Comparison of ENCODE assay signal across 9 cellular contexts in the genomic region with DNA sequence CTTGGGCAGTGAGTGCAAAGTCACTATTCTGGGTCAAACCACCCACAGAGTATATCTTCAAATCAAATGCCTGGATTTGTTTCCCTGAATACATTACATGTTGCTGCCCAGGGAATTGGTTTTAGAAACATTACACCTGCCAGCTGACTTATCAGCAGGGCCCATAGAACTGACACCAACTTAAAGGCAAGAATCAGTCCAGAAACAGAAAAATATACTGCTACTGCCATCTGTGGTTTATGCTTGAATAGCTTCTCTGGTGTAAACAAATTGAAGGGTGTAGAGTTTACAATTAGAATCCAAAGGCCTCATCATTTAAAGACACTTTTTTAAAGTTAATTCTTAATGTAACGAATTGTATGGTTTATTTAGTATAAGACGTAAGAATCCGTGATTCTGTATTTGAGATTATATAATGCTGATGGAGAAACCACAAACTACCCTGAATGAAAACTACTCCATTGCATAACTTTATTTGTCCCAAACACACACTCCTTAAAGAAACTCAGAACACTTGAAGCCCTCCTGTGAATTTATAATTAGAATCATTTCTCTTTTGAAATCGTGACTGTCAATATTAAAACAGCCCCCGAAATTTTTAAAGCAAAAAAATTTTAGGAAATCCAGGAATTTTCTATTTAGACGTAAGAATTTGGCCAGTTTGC. TPM values are rescaled to one million over a fixed set of nuclear protein-coding genes. Genes with fewer than 3 reads are reported as not detected.
A peak's percentile ranks its signal among the peaks of the same experiment; 100 is the strongest.
DNase-seq lines count a peak whose midpoint lies in the region; ATAC-seq, FAIRE-seq and TF ChIP-seq lines count a peak whose summit lies in the region.
"Had no signal": no experiment of that assay in that cellular context is flagged by ENCODE, and none has a peak within 500 bp of the region (broad histone marks: within the 10 kb centered on the region; RNA-seq: fewer than 3 reads in every experiment).

No MANE protein-coding gene starts in this region.

- H3K9me3 Mint-ChIP-seq in CD8-positive, alpha-beta T cell: no peaks in the 10 kb centered on the region
- H3K9me3 Mint-ChIP-seq: activated B cell treated with CpG ODN at 0.5 μM for 24 hours had no signal

- FAIRE-seq in D721Med (lab: Jason Lieb, UNC): no peak

- H3K9me3 ChIP-seq in liver (ENCODE audit: control insufficient read depth in 4 of 4, low read length in 3 of 4) (no peaks in the 10 kb centered on the region), aorta (ENCODE audit: control insufficient read depth, low read length) (no peaks in the 10 kb centered on the region)
- no peaks in the 10 kb centered on the region for H3K9me3 ChIP-seq in CD8-positive, alpha-beta T cell (ENCODE audit: low read length)

- DNase-seq in D721Med (ENCODE audit: insufficient read length, low spot score) (no peak), HCEC 1CT (peak; percentile 44), islet precursor cell (no peak), aorta (no peak), COLO668 (lab: John Stamatoyannopoulos, UW; ENCODE audit: unreplicated experiment) (no peak)
- DNase-seq in CD8-positive, alpha-beta T cell: no peak
- DNase-seq: activated B cell treated with CpG ODN at 0.5 μM for 24 hours had no signal

- H3K4me3 Mint-ChIP-seq in CD8-positive, alpha-beta T cell: no peak overlapping the region
- H3K4me3 Mint-ChIP-seq: activated B cell treated with CpG ODN at 0.5 μM for 24 hours had no signal

- H3K4me1 ChIP-seq in liver (ENCODE audit: control insufficient read depth in 4 of 4, insufficient read depth in 4 of 4, low read length in 3 of 4): peaks cover 0 to 28% (median 21%) of the 10 kb centered on the region in 4 donors
- peaks cover 6% of the 10 kb centered on the region for H3K4me1 ChIP-seq in CD8-positive, alpha-beta T cell (ENCODE audit: insufficient read depth, low read length)
- H3K4me1 ChIP-seq in aorta (ENCODE audit: control insufficient read depth in 1 of 2, insufficient read depth in 2 of 2, low read length in 2 of 2): no peaks in the 10 kb centered on the region

- peak; percentile 39 for TF ChIP-seq CTCF in D721Med (IDR thresholded peaks at IDR 0.05; ENCODE audit: insufficient read depth, missing control alignments)
- TF ChIP-seq CTCF in liver (IDR thresholded peaks at IDR 0.05; ENCODE audit: low read depth, low read length, missing input control): peak; percentile 36
- no peak for TF ChIP-seq CTCF in CD8-positive, alpha-beta T cell (IDR thresholded peaks at IDR 0.05)

- intact Hi-C loops in CD8-positive, alpha-beta T cell (cut with DNase I, micrococcal nuclease): no loop called here
- intact Hi-C loops in aorta (cut with DNase I): loop anchor here in 1 of 2 donors (5.0 kb wide), 1 partner anchor 113 kb away; no protein-coding TSS in a partner anchor

- 68% methylated on average over 6 of the region's 6 CpGs for WGBS in liver
- 80 to 85% methylated on average over 6 of the region's 6 CpGs for WGBS in aorta, 2 donors

- no peaks in the 10 kb centered on the region for H3K27me3 ChIP-seq in liver (ENCODE audit: control insufficient read depth in 4 of 4, insufficient read depth in 4 of 4, low read length in 3 of 4)
- H3K27me3 ChIP-seq in CD8-positive, alpha-beta T cell (ENCODE audit: insufficient read depth, low read length): peaks cover 30% of the 10 kb centered on the region
- H3K27me3 ChIP-seq in aorta (ENCODE audit: control insufficient read depth in 1 of 2, insufficient read depth in 2 of 2, low read length in 1 of 2): no peaks in the 10 kb centered on the region

- CTCF ChIA-PET in CD8-positive, alpha-beta T cell (lab: Charles Lee): interaction anchor here (0.9 to 6.3 kb wide), 5 partner anchors 8 to 148 kb away, joined by 3 to 48 read pairs (median 5); a partner anchor contains a TSS

- no peak overlapping the region for H3K9ac ChIP-seq in liver (ENCODE audit: low read depth in 1 of 2, low read length in 2 of 2)

- TF ChIP-seq RAD21 in liver (IDR thresholded peaks at IDR 0.05): peak; percentile 66 to 69

- H3K4me3 ChIP-seq in liver (ENCODE audit: low read depth in 1 of 3, low read length in 3 of 3) (no peak overlapping the region), aorta (ENCODE audit: low read length in 2 of 2) (no peak overlapping the region)
- H3K4me3 ChIP-seq in CD8-positive, alpha-beta T cell (ENCODE audit: low read depth, low read length): no peak overlapping the region

- H3K27me3 Mint-ChIP-seq in CD8-positive, alpha-beta T cell (ENCODE audit: low read depth): peaks cover 69% of the 10 kb centered on the region

- ATAC-seq in SK-N-SH treated with all-trans-retinoic acid at 6 μM for 48 hours (peak; percentile 72), aorta (ENCODE audit: low FRiP score) (no peak)
- no peak for ATAC-seq in CD8-positive, alpha-beta T cell

- H3K36me3 Mint-ChIP-seq in CD8-positive, alpha-beta T cell: no peaks in the 10 kb centered on the region

- peaks cover 8% of the 10 kb centered on the region for H3K4me1 Mint-ChIP-seq in CD8-positive, alpha-beta T cell (ENCODE audit: low read depth)

- no peak overlapping the region for H3K27ac Mint-ChIP-seq in CD8-positive, alpha-beta T cell
- H3K27ac Mint-ChIP-seq: activated B cell treated with CpG ODN at 0.5 μM for 24 hours had no signal

- POLR2A ChIA-PET in CD8-positive, alpha-beta T cell (lab: Charles Lee): interaction anchor here (0.7 to 1.1 kb wide), 2 partner anchors 10 to 431 kb away, joined by 3 to 8 read pairs; no protein-coding TSS in a partner anchor

- H3K36me3 ChIP-seq in liver (ENCODE audit: control insufficient read depth in 4 of 4, insufficient read depth in 3 of 4, low read depth in 1 of 4, low read length in 3 of 4) (no peaks in the 10 kb centered on the region), aorta (ENCODE audit: control insufficient read depth in 1 of 2, insufficient read depth in 2 of 2, low read length in 1 of 2) (no peaks in the 10 kb centered on the region)
- H3K36me3 ChIP-seq in CD8-positive, alpha-beta T cell (ENCODE audit: insufficient read depth, low read length): no peaks in the 10 kb centered on the region

- H3K27ac ChIP-seq in liver (ENCODE audit: low read depth in 1 of 2, low read length in 2 of 2) (no peak overlapping the region), aorta (ENCODE audit: low read depth in 1 of 2, low read length in 2 of 2) (no peak overlapping the region)
- H3K27ac ChIP-seq in CD8-positive, alpha-beta T cell (ENCODE audit: low read depth, low read length): no peak overlapping the region

TF ChIP-seq in SK-N-SH treated with all-trans-retinoic acid at 6 μM for 48 hours, 23 proteins besides CTCF, POLR2A, EP300 and RAD21 (continues in another document):
- TF ChIP-seq, protein P1, sequence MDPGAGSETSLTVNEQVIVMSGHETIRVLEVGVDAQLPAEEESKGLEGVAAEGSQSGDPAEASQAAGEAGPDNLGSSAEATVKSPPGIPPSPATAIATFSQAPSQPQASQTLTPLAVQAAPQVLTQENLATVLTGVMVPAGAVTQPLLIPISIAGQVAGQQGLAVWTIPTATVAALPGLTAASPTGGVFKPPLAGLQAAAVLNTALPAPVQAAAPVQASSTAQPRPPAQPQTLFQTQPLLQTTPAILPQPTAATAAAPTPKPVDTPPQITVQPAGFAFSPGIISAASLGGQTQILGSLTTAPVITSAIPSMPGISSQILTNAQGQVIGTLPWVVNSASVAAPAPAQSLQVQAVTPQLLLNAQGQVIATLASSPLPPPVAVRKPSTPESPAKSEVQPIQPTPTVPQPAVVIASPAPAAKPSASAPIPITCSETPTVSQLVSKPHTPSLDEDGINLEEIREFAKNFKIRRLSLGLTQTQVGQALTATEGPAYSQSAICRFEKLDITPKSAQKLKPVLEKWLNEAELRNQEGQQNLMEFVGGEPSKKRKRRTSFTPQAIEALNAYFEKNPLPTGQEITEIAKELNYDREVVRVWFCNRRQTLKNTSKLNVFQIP (CRISPR knock-in tag; IDR thresholded peaks at IDR 0.05; ENCODE audit: borderline replicate concordance, low read depth): no peak
- TF ChIP-seq ZNF8 (CRISPR knock-in tag; IDR thresholded peaks at IDR 0.05): no peak
- no peak for TF ChIP-seq BACH2 (CRISPR knock-in tag; IDR thresholded peaks at IDR 0.05; ENCODE audit: borderline replicate concordance)
- no peak for TF ChIP-seq GLIS3 (CRISPR knock-in tag; IDR thresholded peaks at IDR 0.05)
- TF ChIP-seq SNAI2 (CRISPR knock-in tag; IDR thresholded peaks at IDR 0.05): no peak
- no peak for TF ChIP-seq TOX (CRISPR knock-in tag; IDR thresholded peaks at IDR 0.05; ENCODE audit: borderline replicate concordance)
- no peak for TF ChIP-seq TCF4 (CRISPR knock-in tag; IDR thresholded peaks at IDR 0.05; ENCODE audit: borderline replicate concordance)
- no peak for TF ChIP-seq ZNF565 (CRISPR knock-in tag; conservative IDR thresholded peaks at IDR 0.05; ENCODE audit: low read depth)

TF ChIP-seq in liver, 16 proteins besides CTCF, POLR2A, EP300 and RAD21 (continues in another document):
- TF ChIP-seq, protein P2, sequence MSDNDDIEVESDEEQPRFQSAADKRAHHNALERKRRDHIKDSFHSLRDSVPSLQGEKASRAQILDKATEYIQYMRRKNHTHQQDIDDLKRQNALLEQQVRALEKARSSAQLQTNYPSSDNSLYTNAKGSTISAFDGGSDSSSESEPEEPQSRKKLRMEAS (IDR thresholded peaks at IDR 0.05): no peak
- TF ChIP-seq GABPA (IDR thresholded peaks at IDR 0.05 in 1 of 2, conservative IDR thresholded peaks at IDR 0.05 in 1 of 2): no peak
- TF ChIP-seq RXRA (IDR thresholded peaks at IDR 0.05): no peak
- TF ChIP-seq YY1 (IDR thresholded peaks at IDR 0.05): no peak
- TF ChIP-seq, protein P3, sequence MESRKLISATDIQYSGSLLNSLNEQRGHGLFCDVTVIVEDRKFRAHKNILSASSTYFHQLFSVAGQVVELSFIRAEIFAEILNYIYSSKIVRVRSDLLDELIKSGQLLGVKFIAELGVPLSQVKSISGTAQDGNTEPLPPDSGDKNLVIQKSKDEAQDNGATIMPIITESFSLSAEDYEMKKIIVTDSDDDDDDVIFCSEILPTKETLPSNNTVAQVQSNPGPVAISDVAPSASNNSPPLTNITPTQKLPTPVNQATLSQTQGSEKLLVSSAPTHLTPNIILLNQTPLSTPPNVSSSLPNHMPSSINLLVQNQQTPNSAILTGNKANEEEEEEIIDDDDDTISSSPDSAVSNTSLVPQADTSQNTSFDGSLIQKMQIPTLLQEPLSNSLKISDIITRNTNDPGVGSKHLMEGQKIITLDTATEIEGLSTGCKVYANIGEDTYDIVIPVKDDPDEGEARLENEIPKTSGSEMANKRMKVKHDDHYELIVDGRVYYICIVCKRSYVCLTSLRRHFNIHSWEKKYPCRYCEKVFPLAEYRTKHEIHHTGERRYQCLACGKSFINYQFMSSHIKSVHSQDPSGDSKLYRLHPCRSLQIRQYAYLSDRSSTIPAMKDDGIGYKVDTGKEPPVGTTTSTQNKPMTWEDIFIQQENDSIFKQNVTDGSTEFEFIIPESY (IDR thresholded peaks at IDR 0.05): no peak
- no peak for TF ChIP-seq SP1 (IDR thresholded peaks at IDR 0.05)
- TF ChIP-seq NR2F2 (IDR thresholded peaks at IDR 0.05): no peak

RNA-seq across cellular contexts. Expression of a gene that starts 6.2 kb away (rescaled TPM):
- total RNA-seq in liver: 1 to 10 TPM; 2.8 to 6.1 TPM
- 1 to 10 TPM in 1 of 2 donors, under 1 TPM in 1; 0.72 to 1.3 TPM for polyA plus RNA-seq in liver
- not detected for total RNA-seq in CD8-positive, alpha-beta T cell
- total RNA-seq in aorta: 1 to 10 TPM in 1 of 2 donors, under 1 TPM in 1; 0.42 to 1.6 TPM
- polyA plus RNA-seq in aorta: under 1 TPM; 0.26 to 0.50 TPM

RNA-seq across cellular contexts. Expression of a gene that starts 12.0 kb away (rescaled TPM):
- total RNA-seq in liver (1 to 10 TPM in 1 of 2 donors, under 1 TPM in 1; 0.56 to 1.1 TPM), aorta (10 to 100 TPM in 1 of 2 donors, 1 to 10 TPM in 1; 7.1 to 15.9 TPM)
- polyA plus RNA-seq in liver (under 1 TPM; 0.15 to 0.50 TPM), aorta (under 1 TPM; 0.13 to 0.20 TPM)
- total RNA-seq in CD8-positive, alpha-beta T cell: not detected
